1 cellular context compared by ENCODE assay signal in the genomic region with DNA sequence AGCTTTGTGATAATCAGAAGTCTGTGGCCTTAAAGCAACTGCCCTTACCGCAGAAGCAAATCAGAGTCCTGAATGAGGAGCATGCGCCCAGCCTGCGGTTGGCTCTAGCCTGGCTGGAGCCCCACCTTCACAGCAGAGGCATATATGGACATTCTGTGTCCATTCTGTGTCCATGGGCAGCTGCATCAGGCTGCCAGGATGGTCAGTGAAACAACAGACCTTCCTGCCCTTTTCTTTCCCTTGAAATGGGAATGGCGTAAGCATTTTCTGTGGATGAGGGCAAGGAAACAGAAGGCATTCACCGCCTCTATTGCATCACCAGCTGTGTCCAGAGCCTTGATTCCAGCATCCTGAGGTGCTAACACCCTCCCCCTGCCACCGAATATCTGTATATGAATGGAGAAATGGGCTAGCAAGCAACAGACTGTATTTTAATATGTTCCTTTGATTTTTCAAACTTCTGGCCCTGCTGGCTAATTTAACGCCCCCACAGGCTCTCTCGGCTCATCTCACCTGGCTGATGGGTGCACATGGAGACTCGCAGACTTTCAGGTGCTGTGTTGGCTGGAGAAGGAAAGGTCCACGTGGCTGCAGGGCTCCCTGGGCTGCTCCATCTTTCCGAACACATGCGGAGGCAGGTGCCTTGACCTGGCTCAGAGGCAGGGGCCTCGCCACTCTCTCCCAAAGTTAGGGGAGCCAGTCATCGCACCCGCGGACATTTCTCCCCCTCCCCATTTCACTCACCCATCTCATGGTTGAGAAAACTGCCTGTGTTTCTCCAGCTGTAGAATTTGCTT.
A peak's percentile ranks its signal among the peaks of the same experiment; 100 is the strongest.
TF ChIP-seq lines count a peak whose summit lies in the region.

No MANE protein-coding gene starts in this region.

TF ChIP-seq in liver, 16 proteins besides CTCF, POLR2A, EP300 and RAD21 (continued from another document):
- TF ChIP-seq REST (IDR thresholded peaks at IDR 0.05) (no peak), FOXA2 (IDR thresholded peaks at IDR 0.05) (no peak), NR2F2 (IDR thresholded peaks at IDR 0.05) (no peak), SP1 (IDR thresholded peaks at IDR 0.05) (no peak), HNF4G (IDR thresholded peaks at IDR 0.05) (no peak), HNF4A (conservative IDR thresholded peaks at IDR 0.05) (no peak), ZBTB33 (IDR thresholded peaks at IDR 0.05) (no peak), GABPA (IDR thresholded peaks at IDR 0.05 in 1 of 2, conservative IDR thresholded peaks at IDR 0.05 in 1 of 2) (no peak), TAF1 (conservative IDR thresholded peaks at IDR 0.05) (no peak), EGR1 (IDR thresholded peaks at IDR 0.05; ENCODE audit: low read depth in 2 of 2) (no peak), RXRA (IDR thresholded peaks at IDR 0.05) (peak; percentile 84 to 89), ATF3 (IDR thresholded peaks at IDR 0.05) (peak; percentile 60)
- TF ChIP-seq, protein P1, sequence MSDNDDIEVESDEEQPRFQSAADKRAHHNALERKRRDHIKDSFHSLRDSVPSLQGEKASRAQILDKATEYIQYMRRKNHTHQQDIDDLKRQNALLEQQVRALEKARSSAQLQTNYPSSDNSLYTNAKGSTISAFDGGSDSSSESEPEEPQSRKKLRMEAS (IDR thresholded peaks at IDR 0.05), result no peak
